8 cellular contexts compared by ENCODE assay signal in the genomic region with DNA sequence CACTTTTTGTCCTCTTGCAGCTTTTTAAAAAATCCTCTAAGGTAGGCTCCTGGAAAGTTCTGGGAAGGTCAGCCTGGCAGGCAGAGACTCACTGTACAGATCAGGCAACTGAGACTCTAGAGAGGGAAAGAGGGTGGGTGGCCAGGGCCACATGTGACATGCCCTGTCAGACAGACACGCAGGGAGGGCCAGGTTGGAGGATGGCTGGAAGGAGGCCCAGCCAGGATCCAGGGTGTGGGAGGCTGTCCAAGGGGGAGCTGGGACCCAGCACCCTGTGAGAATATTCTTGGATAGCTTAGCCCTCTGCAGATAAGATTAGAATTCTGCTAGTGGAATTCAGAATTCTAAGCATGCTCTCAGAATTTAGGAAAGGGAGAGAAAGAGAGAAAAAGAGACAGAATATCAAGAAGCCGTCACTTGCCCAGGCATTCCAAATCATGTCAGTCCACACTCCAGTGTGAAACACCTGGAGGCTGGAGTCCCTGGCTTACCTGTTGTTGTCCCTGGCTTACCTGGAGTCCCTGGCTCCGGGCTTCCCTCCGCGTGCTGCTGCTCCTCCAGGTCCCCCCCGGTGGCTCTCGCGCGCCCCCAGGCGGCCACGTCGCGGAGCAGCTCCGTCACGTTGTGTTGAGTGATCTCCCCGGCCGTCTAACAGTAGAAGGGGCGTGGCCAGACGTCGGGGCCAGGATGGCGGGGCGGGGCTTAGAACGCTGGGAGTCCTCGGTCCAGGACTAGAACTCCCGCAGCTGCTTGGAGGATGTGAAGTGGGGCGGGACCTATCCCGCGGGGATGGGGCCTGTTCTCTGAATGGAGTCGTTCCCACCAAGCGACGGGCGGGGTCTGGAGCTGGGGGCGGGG. TPM values are rescaled to one million over a fixed set of nuclear protein-coding genes. Genes with fewer than 3 reads are reported as not detected.
DNase-seq lines count a peak whose midpoint lies in the region; ATAC-seq and TF ChIP-seq lines count a peak whose summit lies in the region.

No MANE protein-coding gene starts in this region.

- no peak for TF ChIP-seq POLR2A in body of pancreas (IDR thresholded peaks at IDR 0.05)

- no peak overlapping the region for H3K27ac ChIP-seq in VCaP
- no peak overlapping the region for H3K27ac ChIP-seq in body of pancreas

- WGBS in body of pancreas, 2 donors = 4 to 20% methylated on average over 5 to 33 of the region's 33 CpGs

- intact Hi-C loops in body of pancreas (cut with DNase I) = no loop called here

- DNase-seq in DMS153 (lab: John Stamatoyannopoulos, UW) = peak; percentile 94
- DNase-seq in NCI-H2227 (lab: John Stamatoyannopoulos, UW; ENCODE audit: unreplicated experiment) = peak; percentile 99
- DNase-seq in body of pancreas = peak; percentile 84 to 91 (median 86)
- peak; percentile 93 for DNase-seq in iPS-NIHi7 (ENCODE audit: extremely low spot score)
- peak; percentile 83 to 89 for DNase-seq in stimulated activated CD4-positive, alpha-beta T cell treated with anti-CD3 and anti-CD28 coated beads, Interleukin-15, amount 100 ng/mL, for 48 hours (ENCODE audit: low read depth in 2 of 2)

- peaks cover 0 to 38% of the 10 kb centered on the region in 2 donors for H3K27me3 ChIP-seq in body of pancreas

- peak; percentile 85 for ATAC-seq in HG02970 (IDR thresholded peaks at IDR 0.05; ENCODE audit: low FRiP score, unreplicated experiment)
- peak; percentile 87 for ATAC-seq in body of pancreas
- no peak for ATAC-seq in GM18502 (IDR thresholded peaks at IDR 0.05; ENCODE audit: poor library complexity, unreplicated experiment)

- no peaks in the 10 kb centered on the region for H3K9me3 ChIP-seq in body of pancreas

- H3K4me1 ChIP-seq in body of pancreas = peaks cover 11% of the 10 kb centered on the region

- no peaks in the 10 kb centered on the region for H3K36me3 ChIP-seq in body of pancreas (replicated peaks in 1 of 2; ENCODE audit: insufficient read depth in 1 of 2, low read depth in 2 of 2)

- TF ChIP-seq CTCF in VCaP (conservative IDR thresholded peaks at IDR 0.05) (peak; percentile 99), body of pancreas (IDR thresholded peaks at IDR 0.05) (peak; percentile 71 to 85 (median 78))

- H3K4me3 ChIP-seq in body of pancreas = no peak overlapping the region

RNA-seq across cellular contexts. Expression of gene TNNI3, which starts 2.8 kb away (rescaled TPM):
- total RNA-seq in body of pancreas = not detected

RNA-seq across cellular contexts. Expression of gene DNAAF3, which starts 6.1 kb away (rescaled TPM):
- 1 to 10 TPM; 1.6 TPM for total RNA-seq in body of pancreas

RNA-seq across cellular contexts. Expression of gene TNNT1, which starts 11.4 kb away (rescaled TPM):
- total RNA-seq in body of pancreas = not detected

RNA-seq across cellular contexts. Expression of gene SYT5, which starts 19.7 kb away (rescaled TPM):
- under 1 TPM in 1 of 2 donors, not detected in 1; 0.26 TPM for total RNA-seq in body of pancreas

RNA-seq across cellular contexts. Expression of gene PPP1R12C, which starts 42.9 kb away (rescaled TPM):
- total RNA-seq in body of pancreas = 100 to 1,000 TPM in 1 of 2 donors, 10 to 100 TPM in 1; 81.2 to 135 TPM
